Comparison of ENCODE assay signal across 8 cellular contexts in the genomic region with DNA sequence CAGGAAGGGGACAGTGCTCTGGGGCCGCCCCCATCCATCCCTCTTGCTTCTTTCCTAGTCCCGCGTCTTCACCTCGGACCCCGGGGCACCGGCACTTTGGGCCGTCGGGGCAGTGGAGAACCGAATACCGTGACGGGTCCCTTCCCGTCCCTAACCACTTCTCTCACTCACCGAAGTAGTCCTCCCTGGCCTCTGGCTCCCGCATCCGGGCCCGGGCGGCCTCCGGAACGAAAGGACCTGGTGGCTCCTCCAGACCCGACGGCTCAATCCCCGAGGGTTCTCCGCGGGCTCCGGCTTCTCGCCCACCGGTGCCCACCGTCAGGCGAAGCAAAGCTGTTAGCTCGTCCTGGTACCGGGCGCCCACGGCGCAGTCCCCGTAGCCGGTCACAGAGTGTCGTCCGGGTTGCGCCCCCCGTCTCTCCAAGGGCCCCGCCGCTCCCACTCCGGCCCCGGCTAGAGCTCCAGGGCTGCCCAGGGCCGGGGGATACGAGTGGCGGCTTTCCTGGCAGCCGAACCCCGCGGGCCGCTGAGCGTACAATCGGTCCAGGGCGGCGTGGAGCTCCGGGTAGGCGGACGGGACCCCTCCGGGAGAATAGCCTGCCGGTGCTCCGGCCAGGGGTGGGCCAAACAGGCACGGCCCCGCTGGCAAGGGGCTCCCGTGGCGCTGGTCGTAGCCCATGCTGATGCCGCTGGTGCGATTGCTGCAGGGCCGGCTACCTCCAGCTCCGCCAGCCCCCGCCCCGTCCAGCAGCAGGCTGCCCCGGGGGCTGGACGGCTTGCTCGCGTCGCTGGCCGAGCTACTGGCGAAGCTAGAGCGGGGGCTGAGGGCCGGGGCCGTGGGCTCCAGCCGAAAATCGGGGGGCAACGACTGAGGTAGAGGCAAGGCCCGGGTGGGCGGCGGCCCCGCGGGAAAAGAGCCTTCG. TPM values are rescaled to one million over a fixed set of nuclear protein-coding genes. Genes with fewer than 3 reads are reported as not detected.
A peak's percentile ranks its signal among the peaks of the same experiment; 100 is the strongest.
DNase-seq lines count a peak whose midpoint lies in the region; ATAC-seq, FAIRE-seq and TF ChIP-seq lines count a peak whose summit lies in the region.
"Had no signal": no experiment of that assay in that cellular context is flagged by ENCODE, and none has a peak within 500 bp of the region (broad histone marks: within the 10 kb centered on the region; RNA-seq: fewer than 3 reads in every experiment).

No MANE protein-coding gene starts in this region.

- TF ChIP-seq CTCF in HFFc6 (IDR thresholded peaks at IDR 0.05) = no peak
- TF ChIP-seq CTCF in activated CD8-positive, alpha-beta T cell treated with anti-CD3 and anti-CD28 coated beads for 36 hours (IDR thresholded peaks at IDR 0.05) = no peak
- no peak for TF ChIP-seq CTCF in heart right ventricle (IDR thresholded peaks at IDR 0.05)
- TF ChIP-seq CTCF in prostate gland (IDR thresholded peaks at IDR 0.05) = no peak

- H3K9me3 ChIP-seq in heart right ventricle (no peaks in the 10 kb centered on the region), prostate gland (no peaks in the 10 kb centered on the region)

- H3K36me3 ChIP-seq in heart right ventricle = peaks cover 0 to 2% (median 0%) of the 10 kb centered on the region in 9 donors
- H3K36me3 ChIP-seq in prostate gland = no peaks in the 10 kb centered on the region

- H3K4me3 Mint-ChIP-seq in HFFc6 = no peak overlapping the region
- H3K4me3 Mint-ChIP-seq in activated CD8-positive, alpha-beta T cell treated with anti-CD3 and anti-CD28 coated beads for 36 hours = peak overlapping the region; percentile 38
- H3K4me3 Mint-ChIP-seq: stimulated activated effector memory CD8-positive, alpha-beta T cell treated with anti-CD3 and anti-CD28 coated beads, Interleukin-12 subunit alpha, Interleukin-12 subunit beta, amount 100 ng/mL, for 72 hours had no signal

- POLR2A ChIA-PET in activated CD8-positive, alpha-beta T cell treated with anti-CD3 and anti-CD28 coated beads for 36 hours (lab: Charles Lee) = interaction anchor here (1.2 to 2.2 kb wide), 7 partner anchors 8 to 87 kb away, joined by 3 to 10 read pairs (median 6); a partner anchor contains a TSS

- CTCF ChIA-PET in activated CD8-positive, alpha-beta T cell treated with anti-CD3 and anti-CD28 coated beads for 36 hours (lab: Charles Lee) = interaction anchor here (1.0 to 10.7 kb wide), 18 partner anchors 10 to 424 kb away, joined by 3 to 518 read pairs (median 16); a partner anchor contains a TSS

- peaks cover 44% of the 10 kb centered on the region for H3K4me1 Mint-ChIP-seq in HFFc6 (ENCODE audit: low read depth)
- H3K4me1 Mint-ChIP-seq in activated CD8-positive, alpha-beta T cell treated with anti-CD3 and anti-CD28 coated beads for 36 hours (ENCODE audit: low read depth) = peaks cover 10% of the 10 kb centered on the region

- 1 to 3% methylated on average over 85 to 91 of the region's 91 CpGs for WGBS in heart right ventricle, 2 donors
- 1% methylated on average over 56 of the region's 91 CpGs for WGBS in prostate gland

- H3K27ac Mint-ChIP-seq in HFFc6 = peak overlapping the region; percentile 74
- no peak overlapping the region for H3K27ac Mint-ChIP-seq in activated CD8-positive, alpha-beta T cell treated with anti-CD3 and anti-CD28 coated beads for 36 hours
- H3K27ac Mint-ChIP-seq: stimulated activated effector memory CD8-positive, alpha-beta T cell treated with anti-CD3 and anti-CD28 coated beads, Interleukin-12 subunit alpha, Interleukin-12 subunit beta, amount 100 ng/mL, for 72 hours had no signal

- no peak for FAIRE-seq in GM12892 (lab: Jason Lieb, UNC)

- TF ChIP-seq POLR2A in prostate gland (IDR thresholded peaks at IDR 0.05) (no peak), GM12892 (IDR thresholded peaks at IDR 0.05; ENCODE audit: low read depth, low read length) (no peak)

- H3K27me3 ChIP-seq in heart right ventricle = peaks cover 0 to 33% (median 0%) of the 10 kb centered on the region in 7 donors
- no peaks in the 10 kb centered on the region for H3K27me3 ChIP-seq in prostate gland (replicated peaks; ENCODE audit: insufficient read depth)

- peak; percentile 5 for ATAC-seq in activated CD8-positive, alpha-beta T cell treated with anti-CD3 and anti-CD28 coated beads for 36 hours
- ATAC-seq in heart right ventricle = peak in 6 of 8 donors; percentile 1 to 30 (median 10)
- no peak for ATAC-seq in GM18870 (IDR thresholded peaks at IDR 0.05; ENCODE audit: unreplicated experiment)

- H3K27ac ChIP-seq in heart right ventricle = peak overlapping the region in 9 of 10 donors; percentile 53 to 91 (median 78)
- H3K27ac ChIP-seq in prostate gland = peak overlapping the region; percentile 76 to 86

- H3K9me3 Mint-ChIP-seq in HFFc6 = no peaks in the 10 kb centered on the region
- no peaks in the 10 kb centered on the region for H3K9me3 Mint-ChIP-seq in activated CD8-positive, alpha-beta T cell treated with anti-CD3 and anti-CD28 coated beads for 36 hours
- H3K9me3 Mint-ChIP-seq: stimulated activated effector memory CD8-positive, alpha-beta T cell treated with anti-CD3 and anti-CD28 coated beads, Interleukin-12 subunit alpha, Interleukin-12 subunit beta, amount 100 ng/mL, for 72 hours had no signal

- intact Hi-C loops in activated CD8-positive, alpha-beta T cell treated with anti-CD3 and anti-CD28 coated beads for 36 hours (cut with micrococcal nuclease) = no loop called here
- intact Hi-C loops in heart right ventricle (cut with DNase I) = loop anchor here in 3 of 10 donors (5.0 to 10.0 kb wide), 3 partner anchors 47 to 424 kb away; no protein-coding TSS in a partner anchor
- intact Hi-C loops in prostate gland (cut with DNase I) = loop anchor here (1.0 to 2.0 kb wide), 2 partner anchors 7 to 51 kb away; no protein-coding TSS in a partner anchor

- no peak for DNase-seq in HFFc6
- peak; percentile 15 for DNase-seq in activated CD8-positive, alpha-beta T cell treated with anti-CD3 and anti-CD28 coated beads for 36 hours
- DNase-seq in heart right ventricle = peak in 1 of 2 donors; percentile 25
- no peak for DNase-seq in prostate gland (ENCODE audit: low spot score)
- no peak for DNase-seq in GM12892 (ENCODE audit: insufficient read length)
- no peak for DNase-seq in HPDE6-E6E7 (ENCODE audit: extremely low spot score)

- H3K4me1 ChIP-seq in heart right ventricle (peaks cover 8 to 76% (median 55%) of the 10 kb centered on the region in 9 donors), prostate gland (replicated peaks) (peaks cover 4% of the 10 kb centered on the region)

- peak overlapping the region; percentile 62 to 88 (median 76) for H3K4me3 ChIP-seq in heart right ventricle
- peak overlapping the region; percentile 57 to 62 for H3K4me3 ChIP-seq in prostate gland

- H3K27me3 Mint-ChIP-seq in HFFc6 (ENCODE audit: insufficient read depth) = peaks cover 5% of the 10 kb centered on the region; the same call in 1 of the 2 replicates
- no peaks in the 10 kb centered on the region for H3K27me3 Mint-ChIP-seq in activated CD8-positive, alpha-beta T cell treated with anti-CD3 and anti-CD28 coated beads for 36 hours

- peaks cover 27% of the 10 kb centered on the region for H3K36me3 Mint-ChIP-seq in HFFc6 (ENCODE audit: low read depth)
- no peaks in the 10 kb centered on the region for H3K36me3 Mint-ChIP-seq in activated CD8-positive, alpha-beta T cell treated with anti-CD3 and anti-CD28 coated beads for 36 hours (ENCODE audit: low read depth)
- H3K36me3 Mint-ChIP-seq: stimulated activated effector memory CD8-positive, alpha-beta T cell treated with anti-CD3 and anti-CD28 coated beads, Interleukin-12 subunit alpha, Interleukin-12 subunit beta, amount 100 ng/mL, for 72 hours had no signal

RNA-seq across cellular contexts. Expression of a gene that starts 1.0 kb away (rescaled TPM):
- total RNA-seq in HFFc6 (2021; fragmentation: NEBNext Ultra II Directional; extraction: Animal tissue kit (Norgen Biotek cat#: 25700)) = 10 to 100 TPM; 66.0 to 79.7 (median 74.9) TPM
- total RNA-seq in activated CD8-positive, alpha-beta T cell treated with anti-CD3 and anti-CD28 coated beads for 36 hours = 1 to 10 TPM; 2.3 to 2.6 TPM
- 10 to 100 TPM in 6 of 10 donors, 1 to 10 TPM in 4; 5.6 to 25.9 (median 11.1) TPM for total RNA-seq in heart right ventricle
- polyA plus RNA-seq in heart right ventricle = 1 to 10 TPM; 5.3 to 6.0 TPM
- 10 to 100 TPM; 21.0 to 27.9 TPM for total RNA-seq in prostate gland
- 2.3 TPM for polyA plus RNA-seq in GM12892 (2012; ENCODE audit: missing spikeins)

RNA-seq across cellular contexts. Expression of a gene that starts 24.5 kb away (rescaled TPM):
- 10 to 100 TPM; 13.0 to 23.5 (median 19.6) TPM for total RNA-seq in HFFc6 (2021; fragmentation: NEBNext Ultra II Directional; extraction: Animal tissue kit (Norgen Biotek cat#: 25700))
- 10 to 100 TPM; 80.3 to 82.2 TPM for total RNA-seq in activated CD8-positive, alpha-beta T cell treated with anti-CD3 and anti-CD28 coated beads for 36 hours
- total RNA-seq in heart right ventricle (10 to 100 TPM; 13.2 to 30.9 (median 19.3) TPM), prostate gland (10 to 100 TPM; 39.8 to 53.3 TPM)
- 10 to 100 TPM; 14.9 to 18.2 TPM for polyA plus RNA-seq in heart right ventricle
- polyA plus RNA-seq in GM12892 (2012; ENCODE audit: missing spikeins) = 63.8 TPM

RNA-seq across cellular contexts. Expression of a gene that starts 28.6 kb away (rescaled TPM):
- total RNA-seq in HFFc6 (2021; fragmentation: NEBNext Ultra II Directional; extraction: Animal tissue kit (Norgen Biotek cat#: 25700)) = 1 to 10 TPM; 3.6 to 7.0 (median 5.7) TPM
- total RNA-seq in activated CD8-positive, alpha-beta T cell treated with anti-CD3 and anti-CD28 coated beads for 36 hours = 10 to 100 TPM; 13.2 to 13.5 TPM
- total RNA-seq in heart right ventricle (1 to 10 TPM; 3.2 to 6.2 (median 4.8) TPM), prostate gland (10 to 100 TPM; 15.1 to 17.6 TPM)
- 1 to 10 TPM; 3.2 to 6.7 TPM for polyA plus RNA-seq in heart right ventricle
- polyA plus RNA-seq in GM12892 (2012; ENCODE audit: missing spikeins) = 4.6 TPM

RNA-seq across cellular contexts. Expression of a gene that starts 52.2 kb away (rescaled TPM):
- 100 to 1,000 TPM; 102 to 125 (median 110) TPM for total RNA-seq in HFFc6 (2021; fragmentation: NEBNext Ultra II Directional; extraction: Animal tissue kit (Norgen Biotek cat#: 25700))
- total RNA-seq in activated CD8-positive, alpha-beta T cell treated with anti-CD3 and anti-CD28 coated beads for 36 hours = 100 to 1,000 TPM; 107 to 116 TPM
- total RNA-seq in heart right ventricle = 10 to 100 TPM; 41.5 to 52.6 (median 48.2) TPM
- polyA plus RNA-seq in heart right ventricle = 10 to 100 TPM in 1 of 2 donors, 1 to 10 TPM in 1; 7.8 to 75.1 TPM
- 10 to 100 TPM; 65.0 to 71.0 TPM for total RNA-seq in prostate gland
- polyA plus RNA-seq in GM12892 (2012; ENCODE audit: missing spikeins) = 80.7 TPM

RNA-seq across cellular contexts. Expression of a gene that starts 53.3 kb away (rescaled TPM):
- total RNA-seq in HFFc6 (2021; fragmentation: NEBNext Ultra II Directional; extraction: Animal tissue kit (Norgen Biotek cat#: 25700)) = 100 to 1,000 TPM; 221 to 259 (median 241) TPM
- total RNA-seq in activated CD8-positive, alpha-beta T cell treated with anti-CD3 and anti-CD28 coated beads for 36 hours = 100 to 1,000 TPM; 119 to 120 TPM
- total RNA-seq in heart right ventricle = 100 to 1,000 TPM; 111 to 141 (median 122) TPM
- 100 to 1,000 TPM in 1 of 2 donors, 10 to 100 TPM in 1; 35.6 to 206 TPM for polyA plus RNA-seq in heart right ventricle
- 100 to 1,000 TPM; 124 to 152 TPM for total RNA-seq in prostate gland
- 84.0 TPM for polyA plus RNA-seq in GM12892 (2012; ENCODE audit: missing spikeins)
